ENCODE assay signal across 24 cellular contexts in genomic region chr14:99666533-99666932, GRCh38. TPM values are rescaled to one million over a fixed set of nuclear protein-coding genes. Genes with fewer than 3 reads are reported as not detected.
"Had no signal": no experiment of that assay in that cellular context is flagged by ENCODE, and none has a peak within 500 bp of the region (broad histone marks: within the 10 kb centered on the region; RNA-seq: fewer than 3 reads in every experiment).

No MANE protein-coding gene starts in this region.

- H2AFZ ChIP-seq: PC-9 had no signal

- H3K27ac ChIP-seq: brain microvascular endothelial cell, cardiac muscle cell, PC-9 had no signal

- ATAC-seq: activated naive CD4-positive, alpha-beta T cell treated with anti-CD3 and anti-CD28 coated beads, Interleukin-2, amount 50 U/mL, for 72 hours; activated naive CD8-positive, alpha-beta T cell treated with anti-CD3 and anti-CD28 coated beads, Interleukin-2, amount 50 U/mL, for 24 hours; activated T-cell treated with anti-CD3 and anti-CD28 coated beads, Interleukin-2, amount 50 U/mL, for 4 hours had no signal

- H3K4me1 Mint-ChIP-seq: activated CD4-positive, alpha-beta T cell treated with anti-CD3 and anti-CD28 coated beads, Interleukin-2, amount 10 ng/mL, durations not matched to agents 7 days and 5 days; activated naive CD8-positive, alpha-beta T cell treated with anti-CD3 and anti-CD28 coated beads, Interleukin-2, amount 50 U/mL, for 24 hours had no signal

- H3K4me3 Mint-ChIP-seq: activated B cell treated with CpG ODN at 0.5 μM for 24 hours; activated CD4-positive, alpha-beta memory T cell treated with anti-CD3 and anti-CD28 coated beads for 36 hours; activated CD4-positive, alpha-beta T cell treated with anti-CD3 and anti-CD28 coated beads, Interleukin-2, amount 10 ng/mL, durations not matched to agents 7 days and 5 days; activated naive CD8-positive, alpha-beta T cell treated with anti-CD3 and anti-CD28 coated beads, Interleukin-2, amount 50 U/mL, for 24 hours; activated T-cell treated with anti-CD3 and anti-CD28 coated beads, Interleukin-2, amount 50 U/mL, for 4 hours had no signal

- H3K27me3 ChIP-seq: brain microvascular endothelial cell, cardiac muscle cell had no signal

- H3K27ac Mint-ChIP-seq: activated B cell treated with CpG ODN at 0.5 μM for 24 hours; activated CD4-positive, alpha-beta memory T cell treated with anti-CD3 and anti-CD28 coated beads for 36 hours; activated CD4-positive, alpha-beta T cell treated with anti-CD3 and anti-CD28 coated beads, Interleukin-2, amount 10 ng/mL, durations not matched to agents 7 days and 5 days; activated naive CD4-positive, alpha-beta T cell treated with anti-CD3 and anti-CD28 coated beads, Interleukin-2, amount 50 U/mL, for 72 hours; activated naive CD8-positive, alpha-beta T cell treated with anti-CD3 and anti-CD28 coated beads, Interleukin-2, amount 50 U/mL, for 24 hours had no signal

- H3K9me3 Mint-ChIP-seq: activated B cell treated with CpG ODN at 0.5 μM for 24 hours; activated CD4-positive, alpha-beta memory T cell treated with anti-CD3 and anti-CD28 coated beads for 36 hours; activated CD4-positive, alpha-beta T cell treated with anti-CD3 and anti-CD28 coated beads, Interleukin-2, amount 10 ng/mL, durations not matched to agents 7 days and 5 days; activated naive CD4-positive, alpha-beta T cell treated with anti-CD3 and anti-CD28 coated beads, Interleukin-2, amount 50 U/mL, for 72 hours; activated naive CD8-positive, alpha-beta T cell treated with anti-CD3 and anti-CD28 coated beads, Interleukin-2, amount 50 U/mL, for 24 hours; activated T-cell treated with anti-CD3 and anti-CD28 coated beads, Interleukin-2, amount 50 U/mL, for 4 hours had no signal

- FAIRE-seq: TTC549 had no signal

- H3K4me2 ChIP-seq: PC-9 had no signal

- H3K36me3 ChIP-seq: brain microvascular endothelial cell, cardiac muscle cell had no signal

- DNase-seq: activated B cell treated with CpG ODN at 0.5 μM for 24 hours; activated CD4-positive, alpha-beta memory T cell treated with anti-CD3 and anti-CD28 coated beads for 36 hours; activated CD4-positive, alpha-beta T cell treated with anti-CD3 and anti-CD28 coated beads for 1 hour; activated CD4-positive, alpha-beta T cell treated with anti-CD3 and anti-CD28 coated beads, Interleukin-2, amount 10 ng/mL, durations not matched to agents 7 days and 5 days; activated CD8-positive, alpha-beta memory T cell treated with anti-CD3 and anti-CD28 coated beads for 24 hours; activated effector memory CD4-positive, alpha-beta T cell treated with anti-CD3 and anti-CD28 coated beads, Interleukin-2, amount 50 U/mL, for 16 hours; activated naive CD4-positive, alpha-beta T cell treated with Interleukin-2 at 50 U/mL for 16 hours; activated naive CD8-positive, alpha-beta T cell treated with anti-CD3 and anti-CD28 coated beads, Interleukin-2, amount 50 U/mL, for 24 hours; activated T-cell treated with anti-CD3 and anti-CD28 coated beads, Interleukin-2, amount 50 U/mL, for 4 hours; amygdala; brain microvascular endothelial cell; NCI-H1048; NCI-H146; NCI-H187 treated with DMSO at 0.1 percent for 48 hours; NCI-H2081 treated with DMSO at 0.1 percent for 48 hours; NCI-H446; NCI-H524; PC-9; SHP77 treated with DMSO at 0.1 percent for 48 hours; T-helper 2 cell; T1000 had no signal

- H3K4me3 ChIP-seq: cardiac muscle cell, PC-9 had no signal

- H3K36me3 Mint-ChIP-seq: activated CD4-positive, alpha-beta memory T cell treated with anti-CD3 and anti-CD28 coated beads for 36 hours; activated naive CD4-positive, alpha-beta T cell treated with anti-CD3 and anti-CD28 coated beads, Interleukin-2, amount 50 U/mL, for 72 hours had no signal

RNA-seq across cellular contexts. Expression of gene CYP46A1, which starts 17.6 kb away (rescaled TPM):
- total RNA-seq: activated B cell treated with CpG ODN at 0.5 μM for 24 hours, PC-9 had no signal

RNA-seq across cellular contexts. Expression of gene HHIPL1, which starts 21.6 kb away (rescaled TPM):
- total RNA-seq: activated B cell treated with CpG ODN at 0.5 μM for 24 hours; activated T-cell treated with anti-CD3 and anti-CD28 coated beads, Interleukin-2, amount 50 U/mL, for 4 hours had no signal
